ENCODE assay signal across 9 cellular contexts in genomic region chr17:77212081-77212832, GRCh38.
DNase-seq lines count a peak whose midpoint lies in the region; ATAC-seq, FAIRE-seq and TF ChIP-seq lines count a peak whose summit lies in the region.
"Had no signal": no experiment of that assay in that cellular context is flagged by ENCODE, and none has a peak within 500 bp of the region (broad histone marks: within the 10 kb centered on the region; RNA-seq: fewer than 3 reads in every experiment).

No MANE protein-coding gene starts in this region.

- H3K36me3 Mint-ChIP-seq in neural crest cell (ENCODE audit: low read depth) = peaks cover 27% of the 10 kb centered on the region

- no peaks in the 10 kb centered on the region for H3K9me3 Mint-ChIP-seq in neural crest cell

- no peak for TF ChIP-seq CTCF in neural crest cell (conservative IDR thresholded peaks at IDR 0.05)
- TF ChIP-seq CTCF in foreskin fibroblast (IDR thresholded peaks at IDR 0.05; ENCODE audit: low read depth, low read length) = no peak

- DNase-seq in NT2/D1 (ENCODE audit: low read depth, low spot score) = no peak
- no peak for DNase-seq in neural crest cell (ENCODE audit: low read depth, low spot score)
- no peak for DNase-seq in foreskin fibroblast
- DNase-seq in HAP-1 (ENCODE audit: low spot score in 2 of 2) = no peak
- DNase-seq in RCC 7860 (ENCODE audit: low spot score) = no peak
- DNase-seq: IMR-90 had no signal

- peak overlapping the region; percentile 24 for H3K9ac ChIP-seq in NT2/D1 (ENCODE audit: insufficient read length, low read depth)

- peak overlapping the region; percentile 38 for H3K4me3 Mint-ChIP-seq in neural crest cell

- no peaks in the 10 kb centered on the region for H3K27me3 Mint-ChIP-seq in neural crest cell (ENCODE audit: low read depth)

- ATAC-seq in GM18508 (IDR thresholded peaks at IDR 0.05; ENCODE audit: insufficient read depth, unreplicated experiment) (peak; percentile 38), HG02588 (IDR thresholded peaks at IDR 0.05; ENCODE audit: unreplicated experiment) (peak; percentile 76), GM18505 (IDR thresholded peaks at IDR 0.05; ENCODE audit: unreplicated experiment) (no peak)

- no peaks in the 10 kb centered on the region for H3K9me3 ChIP-seq in NT2/D1 (ENCODE audit: insufficient read depth, low read length)
- H3K9me3 ChIP-seq in HAP-1 = no peaks in the 10 kb centered on the region

- FAIRE-seq in RCC 7860 (lab: Jason Lieb, UNC) = no peak

- H3K4me3 ChIP-seq in NT2/D1 (ENCODE audit: insufficient read length, low read depth) (no peak overlapping the region), foreskin fibroblast (ENCODE audit: low read depth in 1 of 2, low read length in 2 of 2) (no peak overlapping the region), HAP-1 (no peak overlapping the region)

- H3K4me1 Mint-ChIP-seq in neural crest cell = peaks cover 57% of the 10 kb centered on the region

- H3K36me3 ChIP-seq in NT2/D1 (ENCODE audit: insufficient read depth, insufficient read length, low read length) = peaks cover 91% of the 10 kb centered on the region
- H3K36me3 ChIP-seq in HAP-1 (replicated peaks) = peaks cover 48% of the 10 kb centered on the region

- in situ Hi-C loops in HAP-1 (cut with MboI; ENCODE audit: low sequenced_read_pairs) = no loop called here

- H3K27me3 ChIP-seq in NT2/D1 (ENCODE audit: insufficient read depth, insufficient read length) (no peaks in the 10 kb centered on the region), HAP-1 (ENCODE audit: low read depth) (no peaks in the 10 kb centered on the region)

- H3K27ac Mint-ChIP-seq in neural crest cell (ENCODE audit: unreplicated experiment) = peak overlapping the region; percentile 91

- TF ChIP-seq POLR2A in GM18505 (IDR thresholded peaks at IDR 0.05; ENCODE audit: borderline replicate concordance, extremely low read depth, insufficient read depth, insufficient read length) = no peak

- peaks cover 22% of the 10 kb centered on the region for H3K4me1 ChIP-seq in NT2/D1 (ENCODE audit: insufficient read depth, insufficient read length)
- no peaks in the 10 kb centered on the region for H3K4me1 ChIP-seq in HAP-1
